ENCODE assay signal across 17 cellular contexts in the genomic region with DNA sequence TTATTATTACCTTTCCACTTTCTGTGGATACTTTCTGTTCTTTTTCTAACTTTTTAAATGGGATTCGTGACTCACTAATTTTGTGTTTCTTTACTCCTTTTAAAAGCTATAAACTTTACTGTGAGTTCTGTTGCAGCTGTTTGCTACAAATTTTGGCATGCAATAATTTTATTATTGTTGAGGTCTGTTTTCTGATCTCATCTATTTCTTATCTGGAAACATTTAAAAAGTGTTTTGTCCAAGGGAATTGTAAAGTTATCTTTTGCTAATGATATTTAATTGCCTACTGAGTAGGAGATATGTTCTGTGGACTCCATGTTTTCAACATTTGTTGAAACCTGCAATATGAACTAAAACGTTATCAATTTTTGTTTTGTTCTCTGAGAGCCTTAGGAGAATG.
DNase-seq lines count a peak whose midpoint lies in the region; ATAC-seq and TF ChIP-seq lines count a peak whose summit lies in the region.
"Had no signal": no experiment of that assay in that cellular context is flagged by ENCODE, and none has a peak within 500 bp of the region (broad histone marks: within the 10 kb centered on the region; RNA-seq: fewer than 3 reads in every experiment).

No MANE protein-coding gene starts in this region.

- no peak overlapping the region for H3K4me2 ChIP-seq in mesenchymal stem cell (ENCODE audit: low read length, poor library complexity, severe bottlenecking)
- H3K4me2 ChIP-seq: BLaER1 had no signal

- no peak for TF ChIP-seq CTCF in colonic mucosa (IDR thresholded peaks at IDR 0.05)

- H3K23ac ChIP-seq in mesenchymal stem cell (ENCODE audit: low read length in 2 of 2): no peak overlapping the region

- no peak overlapping the region for H2AK5ac ChIP-seq in mesenchymal stem cell (ENCODE audit: low read length, severe bottlenecking)

- peak; percentile 50 for DNase-seq in LHCN-M2 (ENCODE audit: low read depth)
- no peak for DNase-seq in mesenchymal stem cell
- no peak for DNase-seq in activated naive CD4-positive, alpha-beta T cell (lab: John Stamatoyannopoulos, UW)
- DNase-seq in stimulated activated CD8-positive, alpha-beta memory T cell treated with anti-CD3 and anti-CD28 coated beads, Interleukin-4, amount 100 ng/mL, for 48 hours: no peak
- no peak for DNase-seq in colonic mucosa
- DNase-seq: Caco-2; CD4-positive, CD25-positive, alpha-beta regulatory T cell; CD8-positive, alpha-beta T cell; DMS153; DND-41; GM23248; H7; HCEC 1CT had no signal

- no peak for ATAC-seq in SK-N-SH treated with all-trans-retinoic acid at 6 μM for 48 hours
- ATAC-seq: CD8-positive, alpha-beta T cell had no signal

- no peak overlapping the region for H3K18ac ChIP-seq in mesenchymal stem cell (ENCODE audit: low read depth in 1 of 2, low read length in 2 of 2)

- H3K4me1 ChIP-seq in mesenchymal stem cell (ENCODE audit: control insufficient read depth, insufficient read depth, low read depth, low read length) (peaks cover 6% of the 10 kb centered on the region), colonic mucosa (no peaks in the 10 kb centered on the region)

- no peak overlapping the region for H4K91ac ChIP-seq in mesenchymal stem cell (ENCODE audit: low read length)

- H2BK5ac ChIP-seq in mesenchymal stem cell (ENCODE audit: low read depth, low read length, poor library complexity, severe bottlenecking): no peak overlapping the region

- H3K4me3 ChIP-seq in mesenchymal stem cell (ENCODE audit: insufficient read depth in 1 of 2, low read depth in 1 of 2, low read length in 2 of 2) (no peak overlapping the region), colonic mucosa (no peak overlapping the region)
- H3K4me3 ChIP-seq: BLaER1, GM23248 had no signal

- H3K27ac ChIP-seq in mesenchymal stem cell (ENCODE audit: low read length, poor library complexity, severe bottlenecking): no peak overlapping the region
- H3K27ac ChIP-seq in colonic mucosa: no peak overlapping the region
- H3K27ac ChIP-seq: 22Rv1, BLaER1, C4-2B, GM23248 had no signal

- H3K9ac ChIP-seq in mesenchymal stem cell (ENCODE audit: low read length) (peak overlapping the region; percentile 58), colonic mucosa (ENCODE audit: low read depth in 2 of 2, low read length in 2 of 2) (no peak overlapping the region)
- H3K9ac ChIP-seq: BLaER1, GM23248 had no signal

- H3K27me3 ChIP-seq in mesenchymal stem cell (ENCODE audit: control insufficient read depth in 1 of 2, insufficient read depth in 1 of 2, low read length in 2 of 2) (no peaks in the 10 kb centered on the region), colonic mucosa (no peaks in the 10 kb centered on the region)
- H3K27me3 ChIP-seq: BLaER1 had no signal

- H3K36me3 ChIP-seq in mesenchymal stem cell (ENCODE audit: control insufficient read depth in 1 of 2, insufficient read depth in 2 of 2, low read depth in 1 of 2, low read length in 2 of 2) (peaks cover 0 to 3% of the 10 kb centered on the region in 2 experiments), colonic mucosa (no peaks in the 10 kb centered on the region)

- WGBS in mesenchymal stem cell: 80% methylated on average over 1 of the region's 2 CpGs

- no peak overlapping the region for H2BK15ac ChIP-seq in mesenchymal stem cell (ENCODE audit: low read depth, poor library complexity, severe bottlenecking)

- intact Hi-C loops in colonic mucosa (cut with DNase I): no loop called here

- no peak overlapping the region for H3K14ac ChIP-seq in mesenchymal stem cell (ENCODE audit: low read length in 2 of 2)

- H2AFZ ChIP-seq in mesenchymal stem cell (ENCODE audit: low read depth, low read length): no peak overlapping the region
- H2AFZ ChIP-seq: GM23248 had no signal

- peaks cover 2% of the 10 kb centered on the region for H3K79me1 ChIP-seq in mesenchymal stem cell (replicated peaks; ENCODE audit: low read length, poor library complexity, severe bottlenecking)

- H2BK120ac ChIP-seq in mesenchymal stem cell (ENCODE audit: low read depth, low read length): no peak overlapping the region

- no peak overlapping the region for H3K4ac ChIP-seq in mesenchymal stem cell (ENCODE audit: low read depth in 1 of 2, low read length in 2 of 2)

- peaks cover 16% of the 10 kb centered on the region for H3K9me3 ChIP-seq in mesenchymal stem cell (ENCODE audit: control insufficient read depth, low read length)
- H3K9me3 ChIP-seq in colonic mucosa: no peaks in the 10 kb centered on the region

- no peak overlapping the region for H4K8ac ChIP-seq in mesenchymal stem cell (ENCODE audit: low read length)

- H2BK12ac ChIP-seq in mesenchymal stem cell (ENCODE audit: low read length in 2 of 2): no peak overlapping the region

TF ChIP-seq in SK-N-SH treated with all-trans-retinoic acid at 6 μM for 48 hours, 23 proteins besides CTCF, POLR2A, EP300 and RAD21:
- TF ChIP-seq ZNF8 (CRISPR knock-in tag; IDR thresholded peaks at IDR 0.05) (no peak), BACH2 (CRISPR knock-in tag; IDR thresholded peaks at IDR 0.05; ENCODE audit: borderline replicate concordance) (no peak), POU6F1 (CRISPR knock-in tag; IDR thresholded peaks at IDR 0.05; ENCODE audit: borderline replicate concordance, low read depth) (no peak), ISL1 (CRISPR knock-in tag; IDR thresholded peaks at IDR 0.05) (peak; percentile 31; the same call in 1 of the 2 replicates), TCF4 (CRISPR knock-in tag; IDR thresholded peaks at IDR 0.05; ENCODE audit: borderline replicate concordance) (peak; percentile 66; the same call in 1 of the 2 replicates), PATZ1 (CRISPR knock-in tag; IDR thresholded peaks at IDR 0.05; ENCODE audit: borderline replicate concordance) (no peak)
